In genomic region chr9:38673399-38673798, GRCh38 we compare ENCODE assay signal across 16 cellular contexts. TPM values are rescaled to one million over a fixed set of nuclear protein-coding genes. Genes with fewer than 3 reads are reported as not detected.
DNase-seq lines count a peak whose midpoint lies in the region; ATAC-seq and TF ChIP-seq lines count a peak whose summit lies in the region.
"Had no signal": no experiment of that assay in that cellular context is flagged by ENCODE, and none has a peak within 500 bp of the region (broad histone marks: within the 10 kb centered on the region; RNA-seq: fewer than 3 reads in every experiment).

No MANE protein-coding gene starts in this region.

- no peak overlapping the region for H2BK15ac ChIP-seq in mesenchymal stem cell (ENCODE audit: low read depth, poor library complexity, severe bottlenecking)

- POLR2A ChIA-PET in HEK293 (lab: Yijun Ruan, JAX), result no interaction called here

- H3K9ac ChIP-seq in BLaER1 treated with 17β-estradiol and CSF1 and Interleukin-3, amounts not matched to agents 10 nM and 100 nM, result no peak overlapping the region
- no peak overlapping the region for H3K9ac ChIP-seq in mesenchymal stem cell (ENCODE audit: low read length)

- no peaks in the 10 kb centered on the region for H4K20me1 ChIP-seq in BLaER1 treated with 17β-estradiol and CSF1 and Interleukin-3, amounts not matched to agents 10 nM and 100 nM

- no peak for ATAC-seq in GM19324 (IDR thresholded peaks at IDR 0.05; ENCODE audit: low FRiP score, unreplicated experiment)
- ATAC-seq: GM12878 had no signal

- H3K79me1 ChIP-seq in mesenchymal stem cell (replicated peaks; ENCODE audit: low read length, poor library complexity, severe bottlenecking), result no peaks in the 10 kb centered on the region

- H3K4ac ChIP-seq in mesenchymal stem cell (ENCODE audit: low read depth in 1 of 2, low read length in 2 of 2), result no peak overlapping the region

- no peak overlapping the region for H3K27ac Mint-ChIP-seq in chondrocyte (ENCODE audit: unreplicated experiment)
- H3K27ac Mint-ChIP-seq: CD4-positive, alpha-beta T cell had no signal

- H4K8ac ChIP-seq in mesenchymal stem cell (ENCODE audit: low read length), result no peak overlapping the region

- peak overlapping the region in 1 of 2 experiments; percentile 64 for H3K18ac ChIP-seq in mesenchymal stem cell (ENCODE audit: low read depth in 1 of 2, low read length in 2 of 2)

- H3K4me3 Mint-ChIP-seq in chondrocyte (ENCODE audit: unreplicated experiment), result no peak overlapping the region
- H3K4me3 Mint-ChIP-seq: CD4-positive, alpha-beta T cell had no signal

- 99% methylated on average over 11 of the region's 11 CpGs for WGBS in mesenchymal stem cell

- H3K36me3 Mint-ChIP-seq in chondrocyte (ENCODE audit: low read depth), result no peaks in the 10 kb centered on the region

- no peak overlapping the region for H3K14ac ChIP-seq in mesenchymal stem cell (ENCODE audit: low read length in 2 of 2)

- H3K27ac ChIP-seq in BLaER1 treated with 17β-estradiol and CSF1 and Interleukin-3, amounts not matched to agents 10 nM and 100 nM, result peak overlapping the region in 6 of 11 experiments; percentile 35 to 64 (median 56); a peak in 11 of 22 replicates
- H3K27ac ChIP-seq in HEK293 (ENCODE audit: extremely low read depth, low read depth, low read length) (no peak overlapping the region), mesenchymal stem cell (ENCODE audit: low read length, poor library complexity, severe bottlenecking) (no peak overlapping the region)

- H3K27me3 ChIP-seq in BLaER1 treated with 17β-estradiol and CSF1 and Interleukin-3, amounts not matched to agents 10 nM and 100 nM, result peaks cover 0 to 6% (median 0%) of the 10 kb centered on the region in 11 experiments; a peak in 1 of 22 replicates
- peaks cover 0 to 16% of the 10 kb centered on the region in 2 experiments for H3K27me3 ChIP-seq in mesenchymal stem cell (ENCODE audit: control insufficient read depth in 1 of 2, insufficient read depth in 1 of 2, low read length in 2 of 2)

- peak overlapping the region; percentile 98 for H2AK5ac ChIP-seq in mesenchymal stem cell (ENCODE audit: low read length, severe bottlenecking)

- TF ChIP-seq CTCF in HEK293 (tag by site-specific recombination; IDR thresholded peaks at IDR 0.05), result no peak
- no peak for TF ChIP-seq CTCF in GM10266 (IDR thresholded peaks at IDR 0.05; ENCODE audit: control insufficient read depth, insufficient read depth, low read depth, missing control alignments)
- TF ChIP-seq CTCF in chondrocyte (IDR thresholded peaks at IDR 0.05), result no peak

- no peaks in the 10 kb centered on the region for H3K36me3 ChIP-seq in BLaER1 treated with 17β-estradiol and CSF1 and Interleukin-3, amounts not matched to agents 10 nM and 100 nM
- H3K36me3 ChIP-seq in HEK293 (ENCODE audit: control insufficient read depth in 2 of 2, insufficient read depth in 1 of 2, low read length in 2 of 2) (no peaks in the 10 kb centered on the region), mesenchymal stem cell (ENCODE audit: control insufficient read depth in 1 of 2, insufficient read depth in 2 of 2, low read depth in 1 of 2, low read length in 2 of 2) (no peaks in the 10 kb centered on the region)
- H3K36me3 ChIP-seq: HAP-1 had no signal

- peaks cover 6% of the 10 kb centered on the region for H3K27me3 Mint-ChIP-seq in chondrocyte (ENCODE audit: low read depth)

- no peak overlapping the region for H3K23ac ChIP-seq in mesenchymal stem cell (ENCODE audit: low read length in 2 of 2)

- peaks cover 26% of the 10 kb centered on the region for H3K4me1 Mint-ChIP-seq in chondrocyte (ENCODE audit: low read depth)

- peak overlapping the region; percentile 68 for H2BK5ac ChIP-seq in mesenchymal stem cell (ENCODE audit: low read depth, low read length, poor library complexity, severe bottlenecking)

- H4K91ac ChIP-seq in mesenchymal stem cell (ENCODE audit: low read length), result no peak overlapping the region

- H2AFZ ChIP-seq in mesenchymal stem cell (ENCODE audit: low read depth, low read length), result no peak overlapping the region

- no peak overlapping the region for H2BK120ac ChIP-seq in mesenchymal stem cell (ENCODE audit: low read depth, low read length)

- peak overlapping the region; percentile 38 to 97 for H2BK12ac ChIP-seq in mesenchymal stem cell (ENCODE audit: low read length in 2 of 2)

- no peak overlapping the region for H3K4me3 ChIP-seq in BLaER1 treated with 17β-estradiol and CSF1 and Interleukin-3, amounts not matched to agents 10 nM and 100 nM
- no peak overlapping the region for H3K4me3 ChIP-seq in HEK293 (ENCODE audit: low read depth, low read length)
- no peak overlapping the region for H3K4me3 ChIP-seq in mesenchymal stem cell (ENCODE audit: insufficient read depth in 1 of 2, low read depth in 1 of 2, low read length in 2 of 2)
- H3K4me3 ChIP-seq: GM12878, HAP-1, K562 had no signal

- peak overlapping the region in 10 of 11 experiments; percentile 45 to 78 (median 62); a peak in 17 of 22 replicates for H3K4me2 ChIP-seq in BLaER1 treated with 17β-estradiol and CSF1 and Interleukin-3, amounts not matched to agents 10 nM and 100 nM
- no peak overlapping the region for H3K4me2 ChIP-seq in mesenchymal stem cell (ENCODE audit: low read length, poor library complexity, severe bottlenecking)

- peaks cover 13 to 88% (median 49%) of the 10 kb centered on the region in 10 experiments; a peak in 18 of 20 replicates for H3K4me1 ChIP-seq in BLaER1 treated with 17β-estradiol and CSF1 and Interleukin-3, amounts not matched to agents 10 nM and 100 nM
- H3K4me1 ChIP-seq in HEK293 (ENCODE audit: control insufficient read depth, insufficient read depth, low read length) (peaks cover 3% of the 10 kb centered on the region; the same call in 1 of the 2 replicates), mesenchymal stem cell (ENCODE audit: control insufficient read depth, insufficient read depth, low read depth, low read length) (peaks cover 19% of the 10 kb centered on the region)

- CTCF ChIA-PET in HEK293 (lab: Yijun Ruan, JAX), result interaction anchor here (1.3 to 1.4 kb wide), 3 partner anchors 24 to 51 kb away, joined by 4 to 8 read pairs (median 6); no protein-coding TSS in a partner anchor

- no peaks in the 10 kb centered on the region for H3K9me3 Mint-ChIP-seq in chondrocyte (ENCODE audit: low read depth)
- H3K9me3 Mint-ChIP-seq: CD4-positive, alpha-beta T cell had no signal

- DNase-seq in mesenchymal stem cell (no peak), GM10266 (ENCODE audit: extremely low spot score) (no peak), chondrocyte (ENCODE audit: low spot score) (no peak)
- DNase-seq: Calu3; CD4-positive, alpha-beta T cell; DMS 273 treated with DMSO at 0.1 percent for 48 hours; GOT3 had no signal

- peaks cover 0 to 25% (median 14%) of the 10 kb centered on the region in 11 experiments; a peak in 13 of 22 replicates for H3K9me3 ChIP-seq in BLaER1 treated with 17β-estradiol and CSF1 and Interleukin-3, amounts not matched to agents 10 nM and 100 nM (replicated peaks in 1 of 11)
- no peaks in the 10 kb centered on the region for H3K9me3 ChIP-seq in HEK293 (ENCODE audit: control insufficient read depth, insufficient read depth, low read depth, low read length)
- H3K9me3 ChIP-seq in mesenchymal stem cell (ENCODE audit: control insufficient read depth, low read length), result no peaks in the 10 kb centered on the region
- H3K9me3 ChIP-seq: HAP-1 had no signal

TF ChIP-seq in HEK293, 187 proteins besides CTCF, POLR2A, EP300 and RAD21:
- peak; percentile 70 for TF ChIP-seq FEZF1 (tag by site-specific recombination; IDR thresholded peaks at IDR 0.05)
- no peak for TF ChIP-seq ZFP41 (tag by site-specific recombination; IDR thresholded peaks at IDR 0.05; ENCODE audit: borderline replicate concordance)
TF ChIP-seq in HEK293: peak in this region for 1.

RNA-seq across cellular contexts. Expression of gene FAM240B, which starts 46.5 kb away (rescaled TPM):
- polyA plus RNA-seq in mesenchymal stem cell (2013, experiment 1 of 2), result not detected
- polyA plus RNA-seq in mesenchymal stem cell (2013, experiment 2 of 2), result not detected
- total RNA-seq in chondrocyte, result not detected in 3 replicates
- total RNA-seq: A673; Calu3; CD4-positive, alpha-beta T cell; Daoy; GM12878; K562 had no signal
- polyA plus RNA-seq: BJ, GM12878, K562 had no signal

RNA-seq across cellular contexts. Expression of gene ANKRD18A, which starts 53.0 kb away (rescaled TPM):
- polyA plus RNA-seq in mesenchymal stem cell (2013, experiment 1 of 2), result not detected
- polyA plus RNA-seq in mesenchymal stem cell (2013, experiment 2 of 2), result not detected
- 0.29 to 5.2 TPM (median 4.5 TPM) in 3 replicates for total RNA-seq in chondrocyte
- total RNA-seq: A673, GM12878 had no signal
- polyA plus RNA-seq: BJ, K562 had no signal

Comparison
In these comparisons a context has a peak if more than half of its experiments do, and no peak if none do; other contexts are left out.
1. H3K27ac ChIP-seq: peak in BLaER1 treated with 17β-estradiol and CSF1 and Interleukin-3, amounts not matched to agents 10 nM and 100 nM (6 of 11); none in HEK293 (single experiment) and mesenchymal stem cell (single experiment).